ENCODE assay signal across 15 cellular contexts in the genomic region with DNA sequence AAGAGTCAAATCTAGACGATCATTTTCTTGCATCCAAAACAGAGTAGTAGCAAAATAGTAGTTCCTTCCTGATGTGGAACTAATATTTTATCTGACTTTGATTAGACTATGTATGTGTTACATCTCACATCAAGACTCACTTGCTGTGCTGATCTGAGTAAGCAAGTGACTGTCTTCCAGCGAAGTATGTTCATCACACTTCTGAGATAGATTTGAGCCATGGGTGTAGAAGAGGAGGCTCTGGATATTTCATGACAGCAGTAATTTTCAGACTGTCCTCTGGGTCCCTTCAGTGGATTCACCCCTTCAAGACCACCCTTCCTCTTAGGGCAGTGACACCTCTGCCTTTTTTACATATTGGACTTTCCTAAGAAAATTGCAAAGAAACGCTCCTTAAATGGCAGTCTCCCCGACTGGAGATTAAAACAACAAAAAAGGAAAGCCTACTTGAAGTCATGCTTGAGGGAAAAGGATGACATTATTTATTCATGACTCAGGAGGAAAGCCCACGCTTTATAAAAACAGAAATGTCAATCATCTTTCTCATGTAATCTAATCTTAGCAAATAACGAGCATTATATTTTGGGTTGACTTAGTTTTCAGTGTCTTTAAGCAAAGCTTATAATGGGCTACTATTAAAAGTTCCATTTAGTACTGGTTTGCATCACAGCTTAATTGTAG. TPM values are rescaled to one million over a fixed set of nuclear protein-coding genes. Genes with fewer than 3 reads are reported as not detected.
DNase-seq lines count a peak whose midpoint lies in the region; ATAC-seq and TF ChIP-seq lines count a peak whose summit lies in the region.
"Had no signal": no experiment of that assay in that cellular context is flagged by ENCODE, and none has a peak within 500 bp of the region (broad histone marks: within the 10 kb centered on the region; RNA-seq: fewer than 3 reads in every experiment).

No MANE protein-coding gene starts in this region.

- H3K9me3 ChIP-seq in Caco-2: no peaks in the 10 kb centered on the region
- no peaks in the 10 kb centered on the region for H3K9me3 ChIP-seq in psoas muscle
- no peaks in the 10 kb centered on the region for H3K9me3 ChIP-seq in A673 (ENCODE audit: low read depth, low read length, poor library complexity, severe bottlenecking)
- H3K9me3 ChIP-seq: HAP-1, prostate gland had no signal

- POLR2A ChIA-PET in Caco-2 (lab: Charles Lee): no interaction called here
- POLR2A ChIA-PET in A673 (lab: Charles Lee; ENCODE audit: low non-redundant PET): no interaction called here

- H3K36me3 ChIP-seq in Caco-2 (ENCODE audit: control insufficient read depth, insufficient read depth, low read length): peaks cover 13% of the 10 kb centered on the region
- H3K36me3 ChIP-seq in psoas muscle (ENCODE audit: insufficient read depth in 1 of 2, low read depth in 1 of 2): peaks cover 7 to 90% of the 10 kb centered on the region in 2 donors
- H3K36me3 ChIP-seq in A673 (ENCODE audit: insufficient read depth, low read length, poor library complexity, severe bottlenecking): peaks cover 3% of the 10 kb centered on the region
- H3K36me3 ChIP-seq: prostate gland had no signal

- ATAC-seq in psoas muscle: peak in 2 of 4 donors; percentile 5
- no peak for ATAC-seq in HG03520 (IDR thresholded peaks at IDR 0.05; ENCODE audit: unreplicated experiment)
- ATAC-seq: natural killer cell had no signal

- DNase-seq in Caco-2 (no peak), NCI-H69 (lab: John Stamatoyannopoulos, UW) (peak; percentile 40), epithelial cell of esophagus (ENCODE audit: low read depth) (peak; percentile 48), psoas muscle (no peak), A673 (ENCODE audit: low spot score) (no peak), OCI-M1 (lab: John Stamatoyannopoulos, UW) (no peak)
- DNase-seq: central memory CD4-positive, alpha-beta T cell; foreskin melanocyte; natural killer cell; NCI-H1694 had no signal

- intact Hi-C loops in Caco-2 (cut with micrococcal nuclease; ENCODE audit: unreplicated experiment): no loop called here
- intact Hi-C loops in psoas muscle (cut with DNase I): no loop called here
- intact Hi-C loops in A673 (cut with micrococcal nuclease; ENCODE audit: unreplicated experiment): no loop called here

- H3K27ac Mint-ChIP-seq in Caco-2 (ENCODE audit: unreplicated experiment): peak overlapping the region; percentile 28
- H3K27ac Mint-ChIP-seq: activated naive CD4-positive, alpha-beta T cell treated with anti-CD3 and anti-CD28 coated beads, Interleukin-2, amount 50 U/mL, for 72 hours; natural killer cell had no signal

- no peaks in the 10 kb centered on the region for H3K9me3 Mint-ChIP-seq in Caco-2 (ENCODE audit: unreplicated experiment)
- H3K9me3 Mint-ChIP-seq: activated naive CD4-positive, alpha-beta T cell treated with anti-CD3 and anti-CD28 coated beads, Interleukin-2, amount 50 U/mL, for 72 hours; natural killer cell had no signal

- TF ChIP-seq CTCF in Caco-2 (IDR thresholded peaks at IDR 0.05; ENCODE audit: insufficient read depth in 1 of 2, low read depth in 1 of 2, low read length in 1 of 2, severe bottlenecking in 1 of 2, unreplicated experiment in 1 of 2) (no peak), epithelial cell of esophagus (IDR thresholded peaks at IDR 0.05; ENCODE audit: insufficient read depth, low read depth, low read length, missing control alignments) (no peak), psoas muscle (IDR thresholded peaks at IDR 0.05) (no peak), A673 (conservative IDR thresholded peaks at IDR 0.05; ENCODE audit: low read depth, low read length) (no peak)

- H3K4me1 ChIP-seq in Caco-2: peaks cover 2% of the 10 kb centered on the region
- H3K4me1 ChIP-seq in psoas muscle: peaks cover 45% of the 10 kb centered on the region
- H3K4me1 ChIP-seq in A673 (ENCODE audit: insufficient read depth, low read length, poor library complexity, severe bottlenecking): no peaks in the 10 kb centered on the region
- H3K4me1 ChIP-seq: prostate gland had no signal

- H3K27ac ChIP-seq in psoas muscle: peak overlapping the region; percentile 69
- no peak overlapping the region for H3K27ac ChIP-seq in A673 (ENCODE audit: low read depth, low read length, poor library complexity, severe bottlenecking)
- H3K27ac ChIP-seq: prostate gland had no signal

- peaks cover 7% of the 10 kb centered on the region for H3K4me1 Mint-ChIP-seq in Caco-2 (ENCODE audit: low read depth, unreplicated experiment)

- no TSS peak for BruUV-seq in Caco-2 (replicated peaks; lab: Mats Ljungman, UMichigan)
- BruUV-seq in A673 (replicated peaks; lab: Mats Ljungman, UMichigan): no TSS peak

- H3K4me3 Mint-ChIP-seq in Caco-2 (ENCODE audit: unreplicated experiment): no peak overlapping the region
- H3K4me3 Mint-ChIP-seq: natural killer cell had no signal

- 52 to 70% (median 60%) methylated on average over 6 of the region's 6 CpGs for WGBS in psoas muscle, 3 donors

- no peak overlapping the region for H3K4me3 ChIP-seq in Caco-2 (ENCODE audit: low read depth, low read length)
- H3K4me3 ChIP-seq in epithelial cell of esophagus (ENCODE audit: low read length): no peak overlapping the region
- no peak overlapping the region for H3K4me3 ChIP-seq in psoas muscle
- no peak overlapping the region for H3K4me3 ChIP-seq in A673 (ENCODE audit: low read depth, low read length, poor library complexity, severe bottlenecking)
- H3K4me3 ChIP-seq: HAP-1, lung, prostate gland had no signal

- no peaks in the 10 kb centered on the region for H3K27me3 ChIP-seq in Caco-2 (replicated peaks; ENCODE audit: control insufficient read depth, insufficient read depth, low read length)
- H3K27me3 ChIP-seq in psoas muscle (ENCODE audit: insufficient read depth in 3 of 3, low read length in 2 of 3): no peaks in the 10 kb centered on the region
- no peaks in the 10 kb centered on the region for H3K27me3 ChIP-seq in A673 (replicated peaks; ENCODE audit: insufficient read depth, low read depth, low read length, poor library complexity)

- CTCF ChIA-PET in Caco-2 (lab: Charles Lee) (no interaction called here), A673 (lab: Charles Lee) (interaction anchor here (0.5 kb wide), 1 partner anchor 739 kb away, joined by 9 read pairs; no protein-coding TSS in a partner anchor)

- no peaks in the 10 kb centered on the region for H3K27me3 Mint-ChIP-seq in Caco-2 (ENCODE audit: insufficient read depth, unreplicated experiment)

- H3K36me3 Mint-ChIP-seq in Caco-2 (ENCODE audit: insufficient read depth, unreplicated experiment): peaks cover 99% of the 10 kb centered on the region
- H3K36me3 Mint-ChIP-seq: natural killer cell had no signal

RNA-seq across cellular contexts. Expression of a gene that starts 22.8 kb away (rescaled TPM):
- total RNA-seq in Caco-2 (2022) (320 and 326 TPM in 2 replicates), psoas muscle (1,000 to 10,000 TPM in 2 of 4 donors, 100 to 1,000 TPM in 2; 290 to 1,098 (median 779) TPM), A673 (2021) (20.2 and 23.7 TPM in 2 replicates)
- 100 to 1,000 TPM; 176 to 263 (median 228) TPM for polyA plus RNA-seq in psoas muscle

Comparison
In these comparisons a context has a peak if more than half of its experiments do, and no peak if none do; other contexts are left out.
1. DNase-seq: peak in NCI-H69 (single experiment) and epithelial cell of esophagus (single experiment); none in Caco-2 (0 of 2), psoas muscle (0 of 2), A673 (single experiment) and OCI-M1 (single experiment).
2. RNA of a gene that starts 22.8 kb away (total RNA-seq): 290 to 1,098 TPM in psoas muscle and 320 to 326 TPM in Caco-2; 20.2 to 23.7 TPM in A673; every median in the first group is over 10 times any median in the second.